ENCODE assay signal across 1 cellular context in the genomic region with DNA sequence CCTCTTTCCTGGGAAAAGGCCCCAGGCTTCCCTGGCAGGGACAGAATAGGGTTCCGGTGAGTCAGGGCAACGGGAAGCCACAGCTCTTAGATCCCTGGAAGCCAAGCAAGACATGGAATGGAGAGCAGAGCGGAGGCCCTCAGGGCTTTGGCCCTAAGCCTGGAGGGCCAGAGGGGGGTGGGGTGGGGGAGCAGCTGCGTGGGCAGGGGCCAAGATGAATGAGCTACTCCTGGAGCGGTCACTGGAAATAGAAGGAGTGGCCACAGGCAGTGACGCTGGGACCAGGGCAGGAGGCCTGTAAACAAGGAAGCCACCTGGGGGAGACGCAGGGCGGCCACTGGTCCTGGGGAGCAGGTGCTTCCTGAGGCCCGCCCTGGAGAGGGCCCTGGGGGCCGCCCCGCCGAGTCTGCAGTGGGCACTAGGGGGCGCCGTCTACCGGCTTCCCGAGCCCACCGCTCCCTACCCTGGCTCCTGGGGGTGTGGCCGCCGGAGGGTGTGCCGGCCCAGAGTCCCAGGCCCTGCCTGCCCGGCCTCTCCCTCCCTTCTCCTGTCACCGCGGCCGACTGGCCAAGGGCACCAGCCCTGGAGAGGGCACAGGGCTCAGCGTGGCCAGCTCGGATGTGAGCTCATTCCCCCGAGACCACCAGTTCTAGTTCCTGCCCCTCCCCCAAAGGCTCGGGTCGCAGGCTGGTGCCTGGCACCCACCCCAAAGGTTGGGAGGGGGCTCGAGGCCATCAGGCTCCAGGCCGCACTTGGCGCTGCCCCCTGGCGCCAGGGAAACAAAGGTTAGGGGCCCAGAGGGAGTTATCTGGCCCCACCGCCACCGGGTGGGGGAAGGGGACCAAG.
A peak's percentile ranks its signal among the peaks of the same experiment; 100 is the strongest.
TF ChIP-seq lines count a peak whose summit lies in the region.

No MANE protein-coding gene starts in this region.

TF ChIP-seq in HEK293, 187 proteins besides CTCF, POLR2A, EP300 and RAD21 (continued from another document and continues in another):
- TF ChIP-seq, protein P1, sequence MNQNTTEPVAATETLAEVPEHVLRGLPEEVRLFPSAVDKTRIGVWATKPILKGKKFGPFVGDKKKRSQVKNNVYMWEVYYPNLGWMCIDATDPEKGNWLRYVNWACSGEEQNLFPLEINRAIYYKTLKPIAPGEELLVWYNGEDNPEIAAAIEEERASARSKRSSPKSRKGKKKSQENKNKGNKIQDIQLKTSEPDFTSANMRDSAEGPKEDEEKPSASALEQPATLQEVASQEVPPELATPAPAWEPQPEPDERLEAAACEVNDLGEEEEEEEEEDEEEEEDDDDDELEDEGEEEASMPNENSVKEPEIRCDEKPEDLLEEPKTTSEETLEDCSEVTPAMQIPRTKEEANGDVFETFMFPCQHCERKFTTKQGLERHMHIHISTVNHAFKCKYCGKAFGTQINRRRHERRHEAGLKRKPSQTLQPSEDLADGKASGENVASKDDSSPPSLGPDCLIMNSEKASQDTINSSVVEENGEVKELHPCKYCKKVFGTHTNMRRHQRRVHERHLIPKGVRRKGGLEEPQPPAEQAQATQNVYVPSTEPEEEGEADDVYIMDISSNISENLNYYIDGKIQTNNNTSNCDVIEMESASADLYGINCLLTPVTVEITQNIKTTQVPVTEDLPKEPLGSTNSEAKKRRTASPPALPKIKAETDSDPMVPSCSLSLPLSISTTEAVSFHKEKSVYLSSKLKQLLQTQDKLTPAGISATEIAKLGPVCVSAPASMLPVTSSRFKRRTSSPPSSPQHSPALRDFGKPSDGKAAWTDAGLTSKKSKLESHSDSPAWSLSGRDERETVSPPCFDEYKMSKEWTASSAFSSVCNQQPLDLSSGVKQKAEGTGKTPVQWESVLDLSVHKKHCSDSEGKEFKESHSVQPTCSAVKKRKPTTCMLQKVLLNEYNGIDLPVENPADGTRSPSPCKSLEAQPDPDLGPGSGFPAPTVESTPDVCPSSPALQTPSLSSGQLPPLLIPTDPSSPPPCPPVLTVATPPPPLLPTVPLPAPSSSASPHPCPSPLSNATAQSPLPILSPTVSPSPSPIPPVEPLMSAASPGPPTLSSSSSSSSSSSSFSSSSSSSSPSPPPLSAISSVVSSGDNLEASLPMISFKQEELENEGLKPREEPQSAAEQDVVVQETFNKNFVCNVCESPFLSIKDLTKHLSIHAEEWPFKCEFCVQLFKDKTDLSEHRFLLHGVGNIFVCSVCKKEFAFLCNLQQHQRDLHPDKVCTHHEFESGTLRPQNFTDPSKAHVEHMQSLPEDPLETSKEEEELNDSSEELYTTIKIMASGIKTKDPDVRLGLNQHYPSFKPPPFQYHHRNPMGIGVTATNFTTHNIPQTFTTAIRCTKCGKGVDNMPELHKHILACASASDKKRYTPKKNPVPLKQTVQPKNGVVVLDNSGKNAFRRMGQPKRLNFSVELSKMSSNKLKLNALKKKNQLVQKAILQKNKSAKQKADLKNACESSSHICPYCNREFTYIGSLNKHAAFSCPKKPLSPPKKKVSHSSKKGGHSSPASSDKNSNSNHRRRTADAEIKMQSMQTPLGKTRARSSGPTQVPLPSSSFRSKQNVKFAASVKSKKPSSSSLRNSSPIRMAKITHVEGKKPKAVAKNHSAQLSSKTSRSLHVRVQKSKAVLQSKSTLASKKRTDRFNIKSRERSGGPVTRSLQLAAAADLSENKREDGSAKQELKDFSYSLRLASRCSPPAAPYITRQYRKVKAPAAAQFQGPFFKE (tag by site-specific recombination; IDR thresholded peaks at IDR 0.05; ENCODE audit: borderline replicate concordance) = no peak
- TF ChIP-seq MYNN (tag by site-specific recombination; IDR thresholded peaks at IDR 0.05; ENCODE audit: borderline replicate concordance) = no peak
- no peak for TF ChIP-seq HOXC10 (CRISPR knock-in tag; IDR thresholded peaks at IDR 0.05)
- TF ChIP-seq ZNF146 (tag by site-specific recombination; IDR thresholded peaks at IDR 0.05) = no peak
- TF ChIP-seq, protein P2, sequence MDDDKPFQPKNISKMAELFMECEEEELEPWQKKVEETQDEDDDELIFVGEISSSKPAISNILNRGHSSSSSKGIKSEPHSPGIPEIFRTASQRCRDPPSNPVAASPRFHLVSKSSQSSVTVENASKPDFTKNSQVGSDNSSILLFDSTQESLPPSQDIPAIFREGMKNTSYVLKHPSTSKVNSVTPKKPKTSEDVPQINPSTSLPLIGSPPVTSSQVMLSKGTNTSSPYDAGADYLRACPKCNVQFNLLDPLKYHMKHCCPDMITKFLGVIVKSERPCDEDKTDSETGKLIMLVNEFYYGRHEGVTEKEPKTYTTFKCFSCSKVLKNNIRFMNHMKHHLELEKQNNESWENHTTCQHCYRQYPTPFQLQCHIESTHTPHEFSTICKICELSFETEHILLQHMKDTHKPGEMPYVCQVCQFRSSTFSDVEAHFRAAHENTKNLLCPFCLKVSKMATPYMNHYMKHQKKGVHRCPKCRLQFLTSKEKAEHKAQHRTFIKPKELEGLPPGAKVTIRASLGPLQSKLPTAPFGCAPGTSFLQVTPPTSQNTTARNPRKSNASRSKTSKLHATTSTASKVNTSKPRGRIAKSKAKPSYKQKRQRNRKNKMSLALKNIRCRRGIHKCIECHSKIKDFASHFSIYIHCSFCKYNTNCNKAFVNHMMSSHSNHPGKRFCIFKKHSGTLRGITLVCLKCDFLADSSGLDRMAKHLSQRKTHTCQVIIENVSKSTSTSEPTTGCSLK (tag by site-specific recombination; IDR thresholded peaks at IDR 0.05) = no peak
- TF ChIP-seq, protein P3, sequence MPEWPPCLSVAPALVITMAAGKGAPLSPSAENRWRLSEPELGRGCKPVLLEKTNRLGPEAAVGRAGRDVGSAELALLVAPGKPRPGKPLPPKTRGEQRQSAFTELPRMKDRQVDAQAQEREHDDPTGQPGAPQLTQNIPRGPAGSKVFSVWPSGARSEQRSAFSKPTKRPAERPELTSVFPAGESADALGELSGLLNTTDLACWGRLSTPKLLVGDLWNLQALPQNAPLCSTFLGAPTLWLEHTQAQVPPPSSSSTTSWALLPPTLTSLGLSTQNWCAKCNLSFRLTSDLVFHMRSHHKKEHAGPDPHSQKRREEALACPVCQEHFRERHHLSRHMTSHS (tag by site-specific recombination; IDR thresholded peaks at IDR 0.05) = no peak
- no peak for TF ChIP-seq ZNF214 (tag by site-specific recombination; IDR thresholded peaks at IDR 0.05; ENCODE audit: borderline replicate concordance)
- peak; percentile 75 for TF ChIP-seq KLF1 (tag by site-specific recombination; IDR thresholded peaks at IDR 0.05)
- TF ChIP-seq KLF16 (tag by site-specific recombination; IDR thresholded peaks at IDR 0.05) = 0 out of 2 replicates have a peak, but pooled peaks have one; percentile 33
- no peak for TF ChIP-seq ZNF629 (tag by site-specific recombination; IDR thresholded peaks at IDR 0.05)
- TF ChIP-seq, protein P4, sequence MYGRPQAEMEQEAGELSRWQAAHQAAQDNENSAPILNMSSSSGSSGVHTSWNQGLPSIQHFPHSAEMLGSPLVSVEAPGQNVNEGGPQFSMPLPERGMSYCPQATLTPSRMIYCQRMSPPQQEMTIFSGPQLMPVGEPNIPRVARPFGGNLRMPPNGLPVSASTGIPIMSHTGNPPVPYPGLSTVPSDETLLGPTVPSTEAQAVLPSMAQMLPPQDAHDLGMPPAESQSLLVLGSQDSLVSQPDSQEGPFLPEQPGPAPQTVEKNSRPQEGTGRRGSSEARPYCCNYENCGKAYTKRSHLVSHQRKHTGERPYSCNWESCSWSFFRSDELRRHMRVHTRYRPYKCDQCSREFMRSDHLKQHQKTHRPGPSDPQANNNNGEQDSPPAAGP (tag by site-specific recombination; IDR thresholded peaks at IDR 0.05) = peak; percentile 65; the same call in 1 of the 2 replicates
- TF ChIP-seq, protein P5, sequence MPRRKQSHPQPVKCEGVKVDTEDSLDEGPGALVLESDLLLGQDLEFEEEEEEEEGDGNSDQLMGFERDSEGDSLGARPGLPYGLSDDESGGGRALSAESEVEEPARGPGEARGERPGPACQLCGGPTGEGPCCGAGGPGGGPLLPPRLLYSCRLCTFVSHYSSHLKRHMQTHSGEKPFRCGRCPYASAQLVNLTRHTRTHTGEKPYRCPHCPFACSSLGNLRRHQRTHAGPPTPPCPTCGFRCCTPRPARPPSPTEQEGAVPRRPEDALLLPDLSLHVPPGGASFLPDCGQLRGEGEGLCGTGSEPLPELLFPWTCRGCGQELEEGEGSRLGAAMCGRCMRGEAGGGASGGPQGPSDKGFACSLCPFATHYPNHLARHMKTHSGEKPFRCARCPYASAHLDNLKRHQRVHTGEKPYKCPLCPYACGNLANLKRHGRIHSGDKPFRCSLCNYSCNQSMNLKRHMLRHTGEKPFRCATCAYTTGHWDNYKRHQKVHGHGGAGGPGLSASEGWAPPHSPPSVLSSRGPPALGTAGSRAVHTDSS (tag by site-specific recombination; IDR thresholded peaks at IDR 0.05) = no peak
- TF ChIP-seq ZNF211 (tag by site-specific recombination; IDR thresholded peaks at IDR 0.05; ENCODE audit: low read depth) = no peak
- peak; percentile 34 for TF ChIP-seq SP2 (tag by site-specific recombination; IDR thresholded peaks at IDR 0.05)
- no peak for TF ChIP-seq YY2 (tag by site-specific recombination; IDR thresholded peaks at IDR 0.05)
- no peak for TF ChIP-seq ZNF426 (tag by site-specific recombination; IDR thresholded peaks at IDR 0.05)
- TF ChIP-seq PRDM1 (tag by site-specific recombination; IDR thresholded peaks at IDR 0.05) = no peak
- TF ChIP-seq, protein P6, sequence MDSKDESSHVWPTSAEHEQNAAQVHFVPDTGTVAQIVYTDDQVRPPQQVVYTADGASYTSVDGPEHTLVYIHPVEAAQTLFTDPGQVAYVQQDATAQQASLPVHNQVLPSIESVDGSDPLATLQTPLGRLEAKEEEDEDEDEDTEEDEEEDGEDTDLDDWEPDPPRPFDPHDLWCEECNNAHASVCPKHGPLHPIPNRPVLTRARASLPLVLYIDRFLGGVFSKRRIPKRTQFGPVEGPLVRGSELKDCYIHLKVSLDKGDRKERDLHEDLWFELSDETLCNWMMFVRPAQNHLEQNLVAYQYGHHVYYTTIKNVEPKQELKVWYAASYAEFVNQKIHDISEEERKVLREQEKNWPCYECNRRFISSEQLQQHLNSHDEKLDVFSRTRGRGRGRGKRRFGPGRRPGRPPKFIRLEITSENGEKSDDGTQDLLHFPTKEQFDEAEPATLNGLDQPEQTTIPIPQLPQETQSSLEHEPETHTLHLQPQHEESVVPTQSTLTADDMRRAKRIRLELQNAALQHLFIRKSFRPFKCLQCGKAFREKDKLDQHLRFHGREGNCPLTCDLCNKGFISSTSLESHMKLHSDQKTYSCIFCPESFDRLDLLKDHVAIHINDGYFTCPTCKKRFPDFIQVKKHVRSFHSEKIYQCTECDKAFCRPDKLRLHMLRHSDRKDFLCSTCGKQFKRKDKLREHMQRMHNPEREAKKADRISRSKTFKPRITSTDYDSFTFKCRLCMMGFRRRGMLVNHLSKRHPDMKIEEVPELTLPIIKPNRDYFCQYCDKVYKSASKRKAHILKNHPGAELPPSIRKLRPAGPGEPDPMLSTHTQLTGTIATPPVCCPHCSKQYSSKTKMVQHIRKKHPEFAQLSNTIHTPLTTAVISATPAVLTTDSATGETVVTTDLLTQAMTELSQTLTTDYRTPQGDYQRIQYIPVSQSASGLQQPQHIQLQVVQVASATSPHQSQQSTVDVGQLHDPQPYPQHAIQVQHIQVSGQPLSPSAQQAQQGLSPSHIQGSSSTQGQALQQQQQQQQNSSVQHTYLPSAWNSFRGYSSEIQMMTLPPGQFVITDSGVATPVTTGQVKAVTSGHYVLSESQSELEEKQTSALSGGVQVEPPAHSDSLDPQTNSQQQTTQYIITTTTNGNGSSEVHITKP (tag by site-specific recombination; IDR thresholded peaks at IDR 0.05) = no peak
- TF ChIP-seq ZBTB48 (tag by site-specific recombination; IDR thresholded peaks at IDR 0.05) = peak; percentile 60; the same call in 1 of the 2 replicates
- TF ChIP-seq ZBTB17 (tag by site-specific recombination; IDR thresholded peaks at IDR 0.05) = 0 out of 2 replicates have a peak, but pooled peaks have one; percentile 40
- TF ChIP-seq, protein P7, sequence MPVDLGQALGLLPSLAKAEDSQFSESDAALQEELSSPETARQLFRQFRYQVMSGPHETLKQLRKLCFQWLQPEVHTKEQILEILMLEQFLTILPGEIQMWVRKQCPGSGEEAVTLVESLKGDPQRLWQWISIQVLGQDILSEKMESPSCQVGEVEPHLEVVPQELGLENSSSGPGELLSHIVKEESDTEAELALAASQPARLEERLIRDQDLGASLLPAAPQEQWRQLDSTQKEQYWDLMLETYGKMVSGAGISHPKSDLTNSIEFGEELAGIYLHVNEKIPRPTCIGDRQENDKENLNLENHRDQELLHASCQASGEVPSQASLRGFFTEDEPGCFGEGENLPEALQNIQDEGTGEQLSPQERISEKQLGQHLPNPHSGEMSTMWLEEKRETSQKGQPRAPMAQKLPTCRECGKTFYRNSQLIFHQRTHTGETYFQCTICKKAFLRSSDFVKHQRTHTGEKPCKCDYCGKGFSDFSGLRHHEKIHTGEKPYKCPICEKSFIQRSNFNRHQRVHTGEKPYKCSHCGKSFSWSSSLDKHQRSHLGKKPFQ (tag by site-specific recombination; IDR thresholded peaks at IDR 0.05) = no peak
- no peak for TF ChIP-seq OSR2 (tag by site-specific recombination; IDR thresholded peaks at IDR 0.05)
- TF ChIP-seq ZNF530 (tag by site-specific recombination; IDR thresholded peaks at IDR 0.05; ENCODE audit: low read depth) = no peak
- TF ChIP-seq IKZF3 (tag by site-specific recombination; IDR thresholded peaks at IDR 0.05) = peak; percentile 26; the same call in 1 of the 2 replicates
- no peak for TF ChIP-seq ZNF473 (tag by site-specific recombination; IDR thresholded peaks at IDR 0.05)
- no peak for TF ChIP-seq EGR2 (tag by site-specific recombination; IDR thresholded peaks at IDR 0.05; ENCODE audit: low read depth)
- no peak for TF ChIP-seq ZNF777 (tag by site-specific recombination; IDR thresholded peaks at IDR 0.05; ENCODE audit: borderline replicate concordance)
- peak; percentile 32; the same call in 1 of the 2 replicates for TF ChIP-seq ZSCAN30 (tag by site-specific recombination; IDR thresholded peaks at IDR 0.05)
- TF ChIP-seq ZNF510 (tag by site-specific recombination; IDR thresholded peaks at IDR 0.05; ENCODE audit: insufficient replicate concordance) = no peak
- TF ChIP-seq ZNF664 (tag by site-specific recombination; IDR thresholded peaks at IDR 0.05) = no peak
- TF ChIP-seq, protein P8, sequence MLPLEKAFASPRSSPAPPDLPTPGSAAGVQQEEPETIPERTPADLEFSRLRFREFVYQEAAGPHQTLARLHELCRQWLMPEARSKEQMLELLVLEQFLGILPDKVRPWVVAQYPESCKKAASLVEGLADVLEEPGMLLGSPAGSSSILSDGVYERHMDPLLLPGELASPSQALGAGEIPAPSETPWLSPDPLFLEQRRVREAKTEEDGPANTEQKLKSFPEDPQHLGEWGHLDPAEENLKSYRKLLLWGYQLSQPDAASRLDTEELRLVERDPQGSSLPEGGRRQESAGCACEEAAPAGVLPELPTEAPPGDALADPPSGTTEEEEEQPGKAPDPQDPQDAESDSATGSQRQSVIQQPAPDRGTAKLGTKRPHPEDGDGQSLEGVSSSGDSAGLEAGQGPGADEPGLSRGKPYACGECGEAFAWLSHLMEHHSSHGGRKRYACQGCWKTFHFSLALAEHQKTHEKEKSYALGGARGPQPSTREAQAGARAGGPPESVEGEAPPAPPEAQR (tag by site-specific recombination; IDR thresholded peaks at IDR 0.05) = no peak
- TF ChIP-seq, protein P9, sequence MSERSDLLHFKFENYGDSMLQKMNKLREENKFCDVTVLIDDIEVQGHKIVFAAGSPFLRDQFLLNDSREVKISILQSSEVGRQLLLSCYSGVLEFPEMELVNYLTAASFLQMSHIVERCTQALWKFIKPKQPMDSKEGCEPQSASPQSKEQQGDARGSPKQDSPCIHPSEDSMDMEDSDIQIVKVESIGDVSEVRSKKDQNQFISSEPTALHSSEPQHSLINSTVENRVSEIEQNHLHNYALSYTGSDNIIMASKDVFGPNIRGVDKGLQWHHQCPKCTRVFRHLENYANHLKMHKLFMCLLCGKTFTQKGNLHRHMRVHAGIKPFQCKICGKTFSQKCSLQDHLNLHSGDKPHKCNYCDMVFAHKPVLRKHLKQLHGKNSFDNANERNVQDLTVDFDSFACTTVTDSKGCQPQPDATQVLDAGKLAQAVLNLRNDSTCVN (tag by site-specific recombination; optimal IDR thresholded peaks at IDR 0.05) = no peak
- TF ChIP-seq ZNF677 (tag by site-specific recombination; IDR thresholded peaks at IDR 0.05) = no peak
- peak; percentile 95 for TF ChIP-seq KLF10 (tag by site-specific recombination; IDR thresholded peaks at IDR 0.05)
- TF ChIP-seq SCRT2 (tag by site-specific recombination; IDR thresholded peaks at IDR 0.05) = no peak
